14 cellular contexts compared by ENCODE assay signal in the genomic region with DNA sequence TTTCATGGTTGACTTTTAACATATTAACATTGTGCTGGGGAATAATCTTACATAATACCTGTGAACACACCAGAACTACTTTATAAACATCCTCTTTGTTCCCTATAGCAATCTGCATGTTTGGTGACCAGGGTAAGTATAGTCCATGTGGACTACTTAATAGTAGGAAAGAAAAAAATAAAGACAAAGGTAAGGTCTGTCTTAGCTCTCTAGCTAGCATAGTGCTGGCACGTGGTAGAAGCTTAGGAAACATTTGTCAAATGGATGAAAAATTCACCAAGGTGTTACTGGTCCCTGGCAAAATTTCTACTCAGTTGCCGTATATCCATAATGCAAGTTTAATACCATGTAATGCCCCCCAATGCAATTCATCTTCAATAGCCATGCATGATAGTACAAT.
DNase-seq lines count a peak whose midpoint lies in the region; ATAC-seq and TF ChIP-seq lines count a peak whose summit lies in the region.
"Had no signal": no experiment of that assay in that cellular context is flagged by ENCODE, and none has a peak within 500 bp of the region (broad histone marks: within the 10 kb centered on the region; RNA-seq: fewer than 3 reads in every experiment).

No MANE protein-coding gene starts in this region.

- H3K9me3 ChIP-seq in BLaER1 treated with 17β-estradiol and CSF1 and Interleukin-3, amounts not matched to agents 10 nM and 100 nM (replicated peaks in 1 of 11), result no peaks in the 10 kb centered on the region
- H3K9me3 ChIP-seq in neutrophil, result no peaks in the 10 kb centered on the region
- H3K9me3 ChIP-seq: BLaER1 had no signal

- H3K4me2 ChIP-seq in BLaER1 treated with 17β-estradiol and CSF1 and Interleukin-3, amounts not matched to agents 10 nM and 100 nM, result peak overlapping the region in 9 of 11 experiments; percentile 67 to 92 (median 80); a peak in 19 of 22 replicates
- H3K4me2 ChIP-seq: BLaER1 had no signal

- DNase-seq in HL-60 (ENCODE audit: low read depth in 1 of 2, low spot score in 1 of 2) (peak in 1 of 2 experiments; percentile 50), brain microvascular endothelial cell (no peak), hepatic stellate cell (ENCODE audit: low spot score) (no peak), GOT3 (lab: John Stamatoyannopoulos, UW) (no peak)
- no peak for DNase-seq in activated CD4-positive, alpha-beta T cell treated with anti-CD3 and anti-CD28 coated beads, Interleukin-2, amount 50 U/mL, for 48 hours
- DNase-seq: COR-L47, H9, NCI-H1436, NCI-H2081 treated with DMSO at 0.1 percent for 48 hours, NCI-H526 had no signal

- no peak overlapping the region for H3K4me3 ChIP-seq in BLaER1 treated with 17β-estradiol and CSF1 and Interleukin-3, amounts not matched to agents 10 nM and 100 nM
- H3K4me3 ChIP-seq in HL-60 (replicated peaks; ENCODE audit: insufficient read depth, low read length) (no peak overlapping the region), brain microvascular endothelial cell (ENCODE audit: low read depth, low read length) (no peak overlapping the region), neutrophil (ENCODE audit: low read depth in 1 of 2, low read length in 1 of 2) (peak overlapping the region in 1 of 2 experiments; percentile 50)
- H3K4me3 ChIP-seq: BLaER1 had no signal

- no peaks in the 10 kb centered on the region for H3K27me3 ChIP-seq in BLaER1 treated with 17β-estradiol and CSF1 and Interleukin-3, amounts not matched to agents 10 nM and 100 nM
- H3K27me3 ChIP-seq in HL-60 (ENCODE audit: insufficient read depth, poor library complexity, severe bottlenecking), result no peaks in the 10 kb centered on the region
- no peaks in the 10 kb centered on the region for H3K27me3 ChIP-seq in brain microvascular endothelial cell (replicated peaks)
- no peaks in the 10 kb centered on the region for H3K27me3 ChIP-seq in neutrophil
- H3K27me3 ChIP-seq: BLaER1 had no signal

- H3K9ac ChIP-seq in BLaER1 treated with 17β-estradiol and CSF1 and Interleukin-3, amounts not matched to agents 10 nM and 100 nM, result peak overlapping the region in 9 of 11 experiments; percentile 70 to 93 (median 82); a peak in 18 of 22 replicates
- H3K9ac ChIP-seq: BLaER1 had no signal

- H3K27ac ChIP-seq in BLaER1 treated with 17β-estradiol and CSF1 and Interleukin-3, amounts not matched to agents 10 nM and 100 nM, result peak overlapping the region; percentile 66 to 99 (median 93)
- H3K27ac ChIP-seq in HL-60 (replicated peaks), result peak overlapping the region; percentile 46
- H3K27ac ChIP-seq in brain microvascular endothelial cell, result peak overlapping the region; percentile 91
- H3K27ac ChIP-seq in neutrophil, result peak overlapping the region; percentile 92
- H3K27ac ChIP-seq: BLaER1 had no signal

- H3K36me3 ChIP-seq in BLaER1 treated with 17β-estradiol and CSF1 and Interleukin-3, amounts not matched to agents 10 nM and 100 nM, result no peaks in the 10 kb centered on the region
- H3K36me3 ChIP-seq in brain microvascular endothelial cell (replicated peaks) (no peaks in the 10 kb centered on the region), neutrophil (no peaks in the 10 kb centered on the region)
- H3K36me3 ChIP-seq: BLaER1 had no signal

- in situ Hi-C loops in brain microvascular endothelial cell (cut with HindIII; ENCODE audit: low pct_ligation_motif_present, low sequenced_read_pairs), result no loop called here

- ATAC-seq in GM21786 (IDR thresholded peaks at IDR 0.05; ENCODE audit: unreplicated experiment), result no peak

- peaks cover 0 to 89% (median 57%) of the 10 kb centered on the region in 10 experiments; a peak in 18 of 20 replicates for H3K4me1 ChIP-seq in BLaER1 treated with 17β-estradiol and CSF1 and Interleukin-3, amounts not matched to agents 10 nM and 100 nM
- H3K4me1 ChIP-seq in neutrophil (ENCODE audit: control insufficient read depth in 1 of 2, insufficient read depth in 1 of 2, low read depth in 1 of 2, low read length in 1 of 2), result peaks cover 42 to 58% of the 10 kb centered on the region in 2 experiments
- H3K4me1 ChIP-seq: BLaER1 had no signal

- H4K20me1 ChIP-seq in BLaER1 treated with 17β-estradiol and CSF1 and Interleukin-3, amounts not matched to agents 10 nM and 100 nM, result no peaks in the 10 kb centered on the region
- H4K20me1 ChIP-seq: BLaER1 had no signal

- no peak for TF ChIP-seq CTCF in HL-60 (IDR thresholded peaks at IDR 0.05; ENCODE audit: insufficient read depth, low read length)
- no peak for TF ChIP-seq CTCF in brain microvascular endothelial cell (IDR thresholded peaks at IDR 0.05; ENCODE audit: low read depth, low read length, missing control alignments)
- TF ChIP-seq CTCF in neutrophil (IDR thresholded peaks at IDR 0.05), result no peak
